3 cellular contexts compared by ENCODE assay signal in genomic region chr11:5362017-5362625, GRCh38.
TF ChIP-seq lines count a peak whose summit lies in the region.

No MANE protein-coding gene starts in this region.

TF ChIP-seq in SK-N-SH treated with all-trans-retinoic acid at 6 μM for 48 hours, 23 proteins besides CTCF, POLR2A, EP300 and RAD21:
- no peak for TF ChIP-seq ZFP30 (CRISPR knock-in tag; IDR thresholded peaks at IDR 0.05)
- no peak for TF ChIP-seq CREB5 (CRISPR knock-in tag; IDR thresholded peaks at IDR 0.05; ENCODE audit: low read depth)
- no peak for TF ChIP-seq TSHZ2 (CRISPR knock-in tag; IDR thresholded peaks at IDR 0.05)
- no peak for TF ChIP-seq TOX (CRISPR knock-in tag; IDR thresholded peaks at IDR 0.05; ENCODE audit: borderline replicate concordance)
- TF ChIP-seq OSR1 (CRISPR knock-in tag; IDR thresholded peaks at IDR 0.05), result no peak
- 0 out of 2 replicates have a peak, but pooled peaks have one; percentile 16 for TF ChIP-seq ZFP3 (CRISPR knock-in tag; IDR thresholded peaks at IDR 0.05)

TF ChIP-seq in SK-N-SH, 30 proteins besides CTCF, POLR2A, EP300 and RAD21:
- TF ChIP-seq POLR2AphosphoS5 (IDR thresholded peaks at IDR 0.05; ENCODE audit: low read depth, low read length) (no peak), USF1 (IDR thresholded peaks at IDR 0.05; ENCODE audit: borderline replicate concordance, low read depth) (no peak)

TF ChIP-seq in K562, 482 proteins besides CTCF, POLR2A, EP300 and RAD21:
- TF ChIP-seq SOX6 (IDR thresholded peaks at IDR 0.05) (0 out of 2 replicates have a peak, but pooled peaks have one; percentile 19), MYBL2 (IDR thresholded peaks at IDR 0.05; ENCODE audit: low read depth) (no peak), MYBL2 (CRISPR knock-in tag; IDR thresholded peaks at IDR 0.05; ENCODE audit: borderline replicate concordance) (no peak), HMBOX1 (IDR thresholded peaks at IDR 0.05) (peak; percentile 44; the same call in 1 of the 2 replicates), CTBP1 (IDR thresholded peaks at IDR 0.05; ENCODE audit: borderline replicate concordance) (peak; percentile 15; the same call in 1 of the 2 replicates), FOXJ2 (tag; IDR thresholded peaks at IDR 0.05) (peak; percentile 56; the same call in 1 of the 2 replicates)
